ENCODE assay signal across 22 cellular contexts in the genomic region with DNA sequence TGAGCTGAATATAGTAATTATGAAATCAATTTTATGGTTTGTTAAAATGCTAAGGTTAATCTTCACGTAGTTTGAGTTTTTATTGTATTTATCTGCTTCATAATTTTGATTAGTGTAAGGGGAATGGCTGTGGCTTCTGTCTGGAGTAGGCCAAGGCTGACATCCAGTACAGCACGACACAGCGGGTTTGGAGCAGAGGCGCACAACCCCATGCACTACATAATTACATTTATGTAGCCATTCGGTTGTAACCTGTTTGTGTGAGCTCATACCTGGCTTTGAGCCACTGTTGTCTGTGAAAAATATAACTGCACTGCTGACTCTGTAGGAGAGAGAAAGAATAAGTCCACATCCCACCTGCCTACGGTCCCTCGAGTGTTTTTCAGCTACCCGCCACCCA.
"Had no signal": no experiment of that assay in that cellular context is flagged by ENCODE, and none has a peak within 500 bp of the region (broad histone marks: within the 10 kb centered on the region; RNA-seq: fewer than 3 reads in every experiment).

No MANE protein-coding gene starts in this region.

- H3K4me1 Mint-ChIP-seq: IgD-negative memory B cell, T-cell had no signal

- DNase-seq: Kasumi-1, MM.1S, NCI-H1092 treated with DMSO at 0.1 percent for 48 hours, NCI-H1436 treated with DMSO at 0.1 percent for 48 hours, NCI-H1694, NCI-H187 treated with DMSO at 0.1 percent for 48 hours, NCI-H2029 treated with DMSO at 0.1 percent for 48 hours, NCI-H2171, NCI-H226, NCI-H446, NCI-H510A, NCI-H524 treated with DMSO at 0.1 percent for 48 hours, NCI-H774, Right ventricle myocardium superior, RPMI8226, SIG-M5, SK-N-SH, SW 1271, T-cell had no signal

- H3K9me3 ChIP-seq: SJSA1, SK-N-SH had no signal

- H3K4me1 ChIP-seq: SJSA1 had no signal

- H3K27me3 Mint-ChIP-seq: IgD-negative memory B cell, T-cell had no signal

- H3K36me3 ChIP-seq: SJSA1 had no signal

- H3K27me3 ChIP-seq: SJSA1 had no signal

- H3K27ac Mint-ChIP-seq: IgD-negative memory B cell, T-cell had no signal

- H3K4me3 ChIP-seq: K562, SJSA1 had no signal

- H3K4me3 Mint-ChIP-seq: IgD-negative memory B cell, T-cell had no signal

- H3K36me3 Mint-ChIP-seq: IgD-negative memory B cell, T-cell had no signal
